Comparison of ENCODE assay signal across 1 cellular context in the genomic region with DNA sequence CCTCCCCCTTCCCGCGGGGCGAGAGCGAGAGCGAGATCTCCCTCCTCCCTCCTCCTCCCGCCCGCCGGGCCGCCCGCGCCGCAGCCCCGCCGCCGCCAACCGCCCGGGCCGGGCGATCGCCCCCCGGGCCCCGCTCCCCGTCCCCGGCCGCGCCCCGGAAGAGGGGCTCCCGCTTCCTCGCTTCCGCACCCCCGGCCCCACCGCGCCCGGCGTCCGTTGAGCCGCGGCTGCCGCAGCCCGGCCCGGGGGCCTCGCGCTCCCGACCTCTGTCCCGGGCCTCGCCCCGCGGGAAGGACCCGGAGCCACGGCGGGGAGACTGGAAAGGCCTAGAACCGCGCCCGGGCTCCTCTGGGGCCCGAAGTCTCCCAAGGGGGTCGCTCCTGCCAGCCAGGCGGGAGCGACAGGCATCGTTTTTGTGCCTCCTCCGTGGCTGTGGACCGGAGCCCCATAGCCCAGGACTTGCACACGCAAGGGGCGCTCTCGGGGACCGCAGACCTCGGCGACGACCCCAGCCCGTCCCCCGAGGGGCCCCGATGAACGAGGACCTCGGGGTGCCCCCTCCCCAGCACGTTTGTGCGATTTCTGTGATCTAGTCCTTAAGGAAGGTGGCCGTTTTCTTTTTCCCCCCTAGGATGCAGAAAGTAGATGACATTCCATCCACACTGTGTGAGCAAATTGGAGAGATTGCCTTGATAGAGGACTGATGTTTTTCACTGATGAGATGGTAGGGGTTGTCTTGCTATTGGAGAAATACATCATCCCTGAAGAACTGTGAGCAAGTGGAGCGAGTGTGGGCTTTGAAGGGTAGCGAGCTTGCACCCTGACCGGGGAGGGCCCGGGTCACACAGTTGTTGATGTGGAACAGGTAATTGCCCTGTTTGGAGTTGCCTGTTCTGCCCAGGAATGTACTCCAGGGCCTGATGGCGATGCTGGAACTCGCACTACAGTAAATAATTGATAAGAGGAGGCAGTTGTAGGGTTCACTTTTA.
TF ChIP-seq lines count a peak whose summit lies in the region.

No MANE protein-coding gene starts in this region.

TF ChIP-seq in HepG2, 621 proteins besides CTCF, POLR2A, EP300 and RAD21 (continued from another document and continues in another):
- TF ChIP-seq EED (CRISPR knock-in tag; IDR thresholded peaks at IDR 0.05) (no peak; the same call in 1 of the 2 replicates), CHD4 (IDR thresholded peaks at IDR 0.05; ENCODE audit: borderline replicate concordance, low read length) (no peak), ZBTB42 (CRISPR knock-in tag; IDR thresholded peaks at IDR 0.05) (no peak), MIER3 (CRISPR knock-in tag; IDR thresholded peaks at IDR 0.05; ENCODE audit: borderline replicate concordance) (no peak), TOE1 (CRISPR knock-in tag; IDR thresholded peaks at IDR 0.05) (0 out of 2 replicates have a peak, but pooled peaks have one; percentile 33), ZFP36 (IDR thresholded peaks at IDR 0.05; ENCODE audit: borderline replicate concordance, low read depth, low read length, partially characterized antibody) (no peak), ZNF547 (CRISPR knock-in tag; IDR thresholded peaks at IDR 0.05) (no peak), MAFF (IDR thresholded peaks at IDR 0.05; ENCODE audit: low read depth, low read length) (no peak), CENPX (CRISPR knock-in tag; IDR thresholded peaks at IDR 0.05) (no peak), MYPOP (CRISPR knock-in tag; IDR thresholded peaks at IDR 0.05) (peak; percentile 59; the same call in 1 of the 2 replicates), HOXA7 (CRISPR knock-in tag; IDR thresholded peaks at IDR 0.05) (no peak), ZBTB3 (CRISPR knock-in tag; IDR thresholded peaks at IDR 0.05; ENCODE audit: borderline replicate concordance, low read depth) (no peak), NR2F6 (IDR thresholded peaks at IDR 0.05) (no peak), NR2F6 (CRISPR knock-in tag; IDR thresholded peaks at IDR 0.05) (no peak), SRF (IDR thresholded peaks at IDR 0.05; ENCODE audit: low read depth, low read length) (no peak), ETV5 (CRISPR knock-in tag; IDR thresholded peaks at IDR 0.05; ENCODE audit: borderline replicate concordance) (no peak; the same call in 1 of the 2 replicates), BRD4 (CRISPR knock-in tag; IDR thresholded peaks at IDR 0.05) (no peak), ZNF335 (CRISPR knock-in tag; IDR thresholded peaks at IDR 0.05) (no peak), ISL2 (CRISPR knock-in tag; IDR thresholded peaks at IDR 0.05) (no peak), NCOA2 (CRISPR knock-in tag; IDR thresholded peaks at IDR 0.05) (no peak), HMGXB4 (CRISPR knock-in tag; IDR thresholded peaks at IDR 0.05; ENCODE audit: borderline replicate concordance in 1 of 2, low read depth in 1 of 2) (peak; percentile 24 to 73; a peak in 3 of 4 replicates), ZNF556 (CRISPR knock-in tag; IDR thresholded peaks at IDR 0.05; ENCODE audit: borderline replicate concordance) (no peak), TP53 (CRISPR knock-in tag; conservative IDR thresholded peaks at IDR 0.05) (0 out of 2 replicates have a peak, but pooled peaks have one; percentile 54), ZNF782 (CRISPR knock-in tag; IDR thresholded peaks at IDR 0.05; ENCODE audit: borderline replicate concordance) (no peak; the same call in 1 of the 2 replicates), ZNF432 (CRISPR knock-in tag; IDR thresholded peaks at IDR 0.05; ENCODE audit: borderline replicate concordance) (no peak), IRF1 (CRISPR knock-in tag; IDR thresholded peaks at IDR 0.05; ENCODE audit: low read depth) (no peak), KDM6A (CRISPR knock-in tag; IDR thresholded peaks at IDR 0.05; ENCODE audit: low read depth) (no peak), FOSL2 (CRISPR knock-in tag; IDR thresholded peaks at IDR 0.05) (no peak), ZNF124 (CRISPR knock-in tag; IDR thresholded peaks at IDR 0.05) (no peak), KLF12 (CRISPR knock-in tag; IDR thresholded peaks at IDR 0.05; ENCODE audit: borderline replicate concordance) (no peak), ZNF713 (CRISPR knock-in tag; IDR thresholded peaks at IDR 0.05) (no peak), TOPORS (CRISPR knock-in tag; IDR thresholded peaks at IDR 0.05) (0 out of 2 replicates have a peak, but pooled peaks have one; percentile 20), ZNF777 (CRISPR knock-in tag; IDR thresholded peaks at IDR 0.05) (no peak), SNAPC2 (CRISPR knock-in tag; IDR thresholded peaks at IDR 0.05) (no peak), ZNF333 (CRISPR knock-in tag; IDR thresholded peaks at IDR 0.05; ENCODE audit: borderline replicate concordance) (peak; percentile 93; the same call in 1 of the 2 replicates)
- TF ChIP-seq, protein P1, sequence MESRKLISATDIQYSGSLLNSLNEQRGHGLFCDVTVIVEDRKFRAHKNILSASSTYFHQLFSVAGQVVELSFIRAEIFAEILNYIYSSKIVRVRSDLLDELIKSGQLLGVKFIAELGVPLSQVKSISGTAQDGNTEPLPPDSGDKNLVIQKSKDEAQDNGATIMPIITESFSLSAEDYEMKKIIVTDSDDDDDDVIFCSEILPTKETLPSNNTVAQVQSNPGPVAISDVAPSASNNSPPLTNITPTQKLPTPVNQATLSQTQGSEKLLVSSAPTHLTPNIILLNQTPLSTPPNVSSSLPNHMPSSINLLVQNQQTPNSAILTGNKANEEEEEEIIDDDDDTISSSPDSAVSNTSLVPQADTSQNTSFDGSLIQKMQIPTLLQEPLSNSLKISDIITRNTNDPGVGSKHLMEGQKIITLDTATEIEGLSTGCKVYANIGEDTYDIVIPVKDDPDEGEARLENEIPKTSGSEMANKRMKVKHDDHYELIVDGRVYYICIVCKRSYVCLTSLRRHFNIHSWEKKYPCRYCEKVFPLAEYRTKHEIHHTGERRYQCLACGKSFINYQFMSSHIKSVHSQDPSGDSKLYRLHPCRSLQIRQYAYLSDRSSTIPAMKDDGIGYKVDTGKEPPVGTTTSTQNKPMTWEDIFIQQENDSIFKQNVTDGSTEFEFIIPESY (CRISPR knock-in tag; IDR thresholded peaks at IDR 0.05) = no peak
- TF ChIP-seq, protein P2, sequence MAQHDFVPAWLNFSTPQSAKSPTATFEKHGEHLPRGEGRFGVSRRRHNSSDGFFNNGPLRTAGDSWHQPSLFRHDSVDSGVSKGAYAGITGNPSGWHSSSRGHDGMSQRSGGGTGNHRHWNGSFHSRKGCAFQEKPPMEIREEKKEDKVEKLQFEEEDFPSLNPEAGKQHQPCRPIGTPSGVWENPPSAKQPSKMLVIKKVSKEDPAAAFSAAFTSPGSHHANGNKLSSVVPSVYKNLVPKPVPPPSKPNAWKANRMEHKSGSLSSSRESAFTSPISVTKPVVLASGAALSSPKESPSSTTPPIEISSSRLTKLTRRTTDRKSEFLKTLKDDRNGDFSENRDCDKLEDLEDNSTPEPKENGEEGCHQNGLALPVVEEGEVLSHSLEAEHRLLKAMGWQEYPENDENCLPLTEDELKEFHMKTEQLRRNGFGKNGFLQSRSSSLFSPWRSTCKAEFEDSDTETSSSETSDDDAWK (CRISPR knock-in tag; IDR thresholded peaks at IDR 0.05) = no peak
- TF ChIP-seq, protein P3, sequence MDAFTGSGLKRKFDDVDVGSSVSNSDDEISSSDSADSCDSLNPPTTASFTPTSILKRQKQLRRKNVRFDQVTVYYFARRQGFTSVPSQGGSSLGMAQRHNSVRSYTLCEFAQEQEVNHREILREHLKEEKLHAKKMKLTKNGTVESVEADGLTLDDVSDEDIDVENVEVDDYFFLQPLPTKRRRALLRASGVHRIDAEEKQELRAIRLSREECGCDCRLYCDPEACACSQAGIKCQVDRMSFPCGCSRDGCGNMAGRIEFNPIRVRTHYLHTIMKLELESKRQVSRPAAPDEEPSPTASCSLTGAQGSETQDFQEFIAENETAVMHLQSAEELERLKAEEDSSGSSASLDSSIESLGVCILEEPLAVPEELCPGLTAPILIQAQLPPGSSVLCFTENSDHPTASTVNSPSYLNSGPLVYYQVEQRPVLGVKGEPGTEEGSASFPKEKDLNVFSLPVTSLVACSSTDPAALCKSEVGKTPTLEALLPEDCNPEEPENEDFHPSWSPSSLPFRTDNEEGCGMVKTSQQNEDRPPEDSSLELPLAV (CRISPR knock-in tag; conservative IDR thresholded peaks at IDR 0.05; ENCODE audit: low read depth) = no peak
- TF ChIP-seq, protein P4, sequence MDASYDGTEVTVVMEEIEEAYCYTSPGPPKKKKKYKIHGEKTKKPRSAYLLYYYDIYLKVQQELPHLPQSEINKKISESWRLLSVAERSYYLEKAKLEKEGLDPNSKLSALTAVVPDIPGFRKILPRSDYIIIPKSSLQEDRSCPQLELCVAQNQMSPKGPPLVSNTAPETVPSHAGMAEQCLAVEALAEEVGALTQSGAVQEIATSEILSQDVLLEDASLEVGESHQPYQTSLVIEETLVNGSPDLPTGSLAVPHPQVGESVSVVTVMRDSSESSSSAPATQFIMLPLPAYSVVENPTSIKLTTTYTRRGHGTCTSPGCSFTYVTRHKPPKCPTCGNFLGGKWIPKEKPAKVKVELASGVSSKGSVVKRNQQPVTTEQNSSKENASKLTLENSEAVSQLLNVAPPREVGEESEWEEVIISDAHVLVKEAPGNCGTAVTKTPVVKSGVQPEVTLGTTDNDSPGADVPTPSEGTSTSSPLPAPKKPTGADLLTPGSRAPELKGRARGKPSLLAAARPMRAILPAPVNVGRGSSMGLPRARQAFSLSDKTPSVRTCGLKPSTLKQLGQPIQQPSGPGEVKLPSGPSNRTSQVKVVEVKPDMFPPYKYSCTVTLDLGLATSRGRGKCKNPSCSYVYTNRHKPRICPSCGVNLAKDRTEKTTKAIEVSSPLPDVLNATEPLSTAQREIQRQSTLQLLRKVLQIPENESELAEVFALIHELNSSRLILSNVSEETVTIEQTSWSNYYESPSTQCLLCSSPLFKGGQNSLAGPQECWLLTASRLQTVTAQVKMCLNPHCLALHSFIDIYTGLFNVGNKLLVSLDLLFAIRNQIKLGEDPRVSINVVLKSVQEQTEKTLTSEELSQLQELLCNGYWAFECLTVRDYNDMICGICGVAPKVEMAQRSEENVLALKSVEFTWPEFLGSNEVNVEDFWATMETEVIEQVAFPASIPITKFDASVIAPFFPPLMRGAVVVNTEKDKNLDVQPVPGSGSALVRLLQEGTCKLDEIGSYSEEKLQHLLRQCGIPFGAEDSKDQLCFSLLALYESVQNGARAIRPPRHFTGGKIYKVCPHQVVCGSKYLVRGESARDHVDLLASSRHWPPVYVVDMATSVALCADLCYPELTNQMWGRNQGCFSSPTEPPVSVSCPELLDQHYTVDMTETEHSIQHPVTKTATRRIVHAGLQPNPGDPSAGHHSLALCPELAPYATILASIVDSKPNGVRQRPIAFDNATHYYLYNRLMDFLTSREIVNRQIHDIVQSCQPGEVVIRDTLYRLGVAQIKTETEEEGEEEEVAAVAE (CRISPR knock-in tag; IDR thresholded peaks at IDR 0.05; ENCODE audit: borderline replicate concordance) = peak; percentile 59; the same call in 1 of the 2 replicates
- TF ChIP-seq, protein P5, sequence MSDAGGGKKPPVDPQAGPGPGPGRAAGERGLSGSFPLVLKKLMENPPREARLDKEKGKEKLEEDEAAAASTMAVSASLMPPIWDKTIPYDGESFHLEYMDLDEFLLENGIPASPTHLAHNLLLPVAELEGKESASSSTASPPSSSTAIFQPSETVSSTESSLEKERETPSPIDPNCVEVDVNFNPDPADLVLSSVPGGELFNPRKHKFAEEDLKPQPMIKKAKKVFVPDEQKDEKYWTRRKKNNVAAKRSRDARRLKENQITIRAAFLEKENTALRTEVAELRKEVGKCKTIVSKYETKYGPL (CRISPR knock-in tag; IDR thresholded peaks at IDR 0.05) = no peak
- TF ChIP-seq, protein P6, sequence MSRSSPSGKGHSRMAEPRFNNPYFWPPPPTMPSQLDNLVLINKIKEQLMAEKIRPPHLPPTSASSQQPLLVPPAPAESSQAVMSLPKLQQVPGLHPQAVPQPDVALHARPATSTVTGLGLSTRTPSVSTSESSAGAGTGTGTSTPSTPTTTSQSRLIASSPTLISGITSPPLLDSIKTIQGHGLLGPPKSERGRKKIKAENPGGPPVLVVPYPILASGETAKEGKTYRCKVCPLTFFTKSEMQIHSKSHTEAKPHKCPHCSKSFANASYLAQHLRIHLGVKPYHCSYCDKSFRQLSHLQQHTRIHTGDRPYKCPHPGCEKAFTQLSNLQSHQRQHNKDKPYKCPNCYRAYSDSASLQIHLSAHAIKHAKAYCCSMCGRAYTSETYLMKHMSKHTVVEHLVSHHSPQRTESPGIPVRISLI (CRISPR knock-in tag; IDR thresholded peaks at IDR 0.05; ENCODE audit: borderline replicate concordance) = no peak
- TF ChIP-seq, protein P7, sequence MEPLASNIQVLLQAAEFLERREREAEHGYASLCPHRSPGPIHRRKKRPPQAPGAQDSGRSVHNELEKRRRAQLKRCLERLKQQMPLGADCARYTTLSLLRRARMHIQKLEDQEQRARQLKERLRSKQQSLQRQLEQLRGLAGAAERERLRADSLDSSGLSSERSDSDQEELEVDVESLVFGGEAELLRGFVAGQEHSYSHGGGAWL (CRISPR knock-in tag; IDR thresholded peaks at IDR 0.05) = 0 out of 2 replicates have a peak, but pooled peaks have one; percentile 39
- TF ChIP-seq, protein P8, sequence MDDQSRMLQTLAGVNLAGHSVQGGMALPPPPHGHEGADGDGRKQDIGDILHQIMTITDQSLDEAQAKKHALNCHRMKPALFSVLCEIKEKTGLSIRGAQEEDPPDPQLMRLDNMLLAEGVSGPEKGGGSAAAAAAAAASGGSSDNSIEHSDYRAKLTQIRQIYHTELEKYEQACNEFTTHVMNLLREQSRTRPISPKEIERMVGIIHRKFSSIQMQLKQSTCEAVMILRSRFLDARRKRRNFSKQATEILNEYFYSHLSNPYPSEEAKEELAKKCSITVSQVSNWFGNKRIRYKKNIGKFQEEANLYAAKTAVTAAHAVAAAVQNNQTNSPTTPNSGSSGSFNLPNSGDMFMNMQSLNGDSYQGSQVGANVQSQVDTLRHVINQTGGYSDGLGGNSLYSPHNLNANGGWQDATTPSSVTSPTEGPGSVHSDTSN (CRISPR knock-in tag; IDR thresholded peaks at IDR 0.05; ENCODE audit: borderline replicate concordance) = no peak
